Comparison of ENCODE assay signal across 9 cellular contexts in the genomic region with DNA sequence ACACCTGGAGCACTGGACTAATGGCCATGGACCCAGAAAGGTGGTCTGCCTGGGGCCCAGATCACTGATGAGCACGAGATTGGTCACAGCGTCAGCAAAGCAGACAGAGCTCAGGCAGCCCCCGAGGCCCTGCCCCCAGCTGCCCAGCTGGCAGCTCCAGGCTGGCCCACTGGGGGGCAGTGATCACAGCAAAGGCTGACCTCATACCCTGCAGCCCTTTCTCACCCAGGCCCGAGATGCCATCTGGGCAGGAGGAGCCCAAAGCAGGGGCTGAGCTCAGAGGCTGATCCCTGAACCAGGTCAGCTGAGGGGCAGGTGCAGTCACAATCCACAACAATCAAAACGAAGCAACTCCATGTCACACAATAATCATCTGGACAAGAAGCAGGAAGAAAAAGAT. TPM values are rescaled to one million over a fixed set of nuclear protein-coding genes. Genes with fewer than 3 reads are reported as not detected.
DNase-seq lines count a peak whose midpoint lies in the region; ATAC-seq and TF ChIP-seq lines count a peak whose summit lies in the region.
"Had no signal": no experiment of that assay in that cellular context is flagged by ENCODE, and none has a peak within 500 bp of the region (broad histone marks: within the 10 kb centered on the region; RNA-seq: fewer than 3 reads in every experiment).

No MANE protein-coding gene starts in this region.

- TF ChIP-seq CTCF in CD4-positive, alpha-beta T cell (IDR thresholded peaks at IDR 0.05), result no peak
- TF ChIP-seq CTCF in H9 (conservative IDR thresholded peaks at IDR 0.05) (peak; percentile 62), right lobe of liver (IDR thresholded peaks at IDR 0.05) (peak in 3 of 4 donors; percentile 22 to 44 (median 29))

- H4K20me1 ChIP-seq in H9 (ENCODE audit: control insufficient read depth, insufficient read depth, insufficient read length), result no peaks in the 10 kb centered on the region

- no peaks in the 10 kb centered on the region for H3K9me3 ChIP-seq in CD4-positive, alpha-beta T cell (ENCODE audit: control insufficient read depth, low read length)
- H3K9me3 ChIP-seq in H9 (ENCODE audit: control insufficient read depth, low read depth, low read length), result no peaks in the 10 kb centered on the region
- no peaks in the 10 kb centered on the region for H3K9me3 ChIP-seq in right lobe of liver

- no peak for ATAC-seq in CD4-positive, alpha-beta T cell (ENCODE audit: poor library complexity)
- ATAC-seq in right lobe of liver, result no peak
- no peak for ATAC-seq in activated CD8-positive, alpha-beta memory T cell treated with anti-CD3 and anti-CD28 coated beads, Interleukin-2, amount 10 ng/mL, durations not matched to agents 7 days and 5 days
- no peak for ATAC-seq in HG03439 (IDR thresholded peaks at IDR 0.05; ENCODE audit: unreplicated experiment)

- H2AFZ ChIP-seq in H9 (ENCODE audit: low read length), result no peak overlapping the region

- H3K4ac ChIP-seq in H9 (ENCODE audit: low read depth, low read length), result no peak overlapping the region

- no peaks in the 10 kb centered on the region for H3K27me3 ChIP-seq in CD4-positive, alpha-beta T cell (ENCODE audit: control insufficient read depth, insufficient read depth, low read length)
- H3K27me3 ChIP-seq in H9 (ENCODE audit: insufficient read depth, low read length) (no peaks in the 10 kb centered on the region), right lobe of liver (no peaks in the 10 kb centered on the region)

- no peak overlapping the region for H2BK12ac ChIP-seq in H9 (ENCODE audit: insufficient read length, low read depth, low read length)

- TF ChIP-seq POLR2A in right lobe of liver (IDR thresholded peaks at IDR 0.05), result no peak

- H2BK20ac ChIP-seq in H9 (ENCODE audit: low read depth, low read length, poor library complexity, severe bottlenecking), result no peak overlapping the region

- H3K56ac ChIP-seq in H9 (ENCODE audit: insufficient read length, low read depth, low read length), result no peak overlapping the region

- H3K9me3 Mint-ChIP-seq in CD4-positive, alpha-beta T cell, result no peaks in the 10 kb centered on the region
- H3K9me3 Mint-ChIP-seq in H9, result no peaks in the 10 kb centered on the region
- H3K9me3 Mint-ChIP-seq in activated CD8-positive, alpha-beta memory T cell treated with anti-CD3 and anti-CD28 coated beads, Interleukin-2, amount 10 ng/mL, durations not matched to agents 7 days and 5 days (ENCODE audit: low read depth), result no peaks in the 10 kb centered on the region
- H3K9me3 Mint-ChIP-seq: activated CD4-positive, alpha-beta T cell treated with anti-CD3 and anti-CD28 coated beads, Interleukin-2, amount 10 ng/mL, durations not matched to agents 7 days and 5 days had no signal

- no peak overlapping the region for H4K8ac ChIP-seq in H9 (replicated peaks; ENCODE audit: insufficient read length, low read depth, low read length)

- no peak overlapping the region for H3T11ph ChIP-seq in H9 (ENCODE audit: low read length)

- peak overlapping the region; percentile 86 for H3K27ac Mint-ChIP-seq in CD4-positive, alpha-beta T cell
- H3K27ac Mint-ChIP-seq in H9, result no peak overlapping the region
- no peak overlapping the region for H3K27ac Mint-ChIP-seq in activated CD8-positive, alpha-beta memory T cell treated with anti-CD3 and anti-CD28 coated beads, Interleukin-2, amount 10 ng/mL, durations not matched to agents 7 days and 5 days
- H3K27ac Mint-ChIP-seq: activated CD4-positive, alpha-beta T cell treated with anti-CD3 and anti-CD28 coated beads, Interleukin-2, amount 10 ng/mL, durations not matched to agents 7 days and 5 days had no signal

- H3K4me1 ChIP-seq in H9 (ENCODE audit: insufficient read depth, low read length), result no peaks in the 10 kb centered on the region
- H3K4me1 ChIP-seq in right lobe of liver, result peaks cover 0 to 27% (median 0%) of the 10 kb centered on the region in 4 donors

- H2BK5ac ChIP-seq in H9 (ENCODE audit: insufficient read length, low read length), result no peak overlapping the region

- POLR2A ChIA-PET in CD4-positive, alpha-beta T cell (lab: Charles Lee), result interaction anchor here (0.7 to 1.0 kb wide), 2 partner anchors 17 to 115 kb away, joined by 3 read pairs; no protein-coding TSS in a partner anchor

- no peaks in the 10 kb centered on the region for H3K79me2 ChIP-seq in H9 (ENCODE audit: insufficient read depth, low read length)

- no peak overlapping the region for H4K91ac ChIP-seq in H9 (ENCODE audit: insufficient read length, low read depth, low read length)

- WGBS in H9 (ENCODE audit: extremely low coverage, insufficient read length, low lambda C conversion rate), result no CpG with 5 or more reads among the region's 5 CpGs
- 44% methylated on average over 2 of the region's 5 CpGs for WGBS in right lobe of liver (ENCODE audit: insufficient coverage, low coverage, low lambda C conversion rate, missing lambda C conversion rate)

- H3K36me3 Mint-ChIP-seq in CD4-positive, alpha-beta T cell (ENCODE audit: low read depth), result peaks cover 8% of the 10 kb centered on the region
- peaks cover 0 to 3% (median 2%) of the 10 kb centered on the region in 3 experiments; a peak in 2 of 7 replicates for H3K36me3 Mint-ChIP-seq in H9 (ENCODE audit: insufficient read depth in 1 of 3, low read depth in 3 of 3)
- H3K36me3 Mint-ChIP-seq in activated CD8-positive, alpha-beta memory T cell treated with anti-CD3 and anti-CD28 coated beads, Interleukin-2, amount 10 ng/mL, durations not matched to agents 7 days and 5 days, result no peaks in the 10 kb centered on the region

- no peak overlapping the region for H3K27ac ChIP-seq in CD4-positive, alpha-beta T cell (ENCODE audit: low read depth, low read length)
- no peak overlapping the region for H3K27ac ChIP-seq in H9 (ENCODE audit: insufficient read length, low read depth, low read length)
- H3K27ac ChIP-seq in right lobe of liver, result no peak overlapping the region

- H2AK5ac ChIP-seq in H9 (ENCODE audit: insufficient read length, low read length), result no peak overlapping the region

- H3K36me3 ChIP-seq in right lobe of liver, result no peaks in the 10 kb centered on the region

- H2BK15ac ChIP-seq in H9 (ENCODE audit: low read depth, low read length), result no peak overlapping the region

- no peak for DNase-seq in CD4-positive, alpha-beta T cell
- DNase-seq in H9 (peak; percentile 66), UCSD-AML1 (lab: John Stamatoyannopoulos, UW; ENCODE audit: unreplicated experiment) (peak; percentile 38), right lobe of liver (no peak), H4 (ENCODE audit: low spot score) (no peak)
- no peak for DNase-seq in activated CD8-positive, alpha-beta memory T cell treated with anti-CD3 and anti-CD28 coated beads, Interleukin-2, amount 10 ng/mL, durations not matched to agents 7 days and 5 days
- DNase-seq in activated CD8-positive, alpha-beta memory T cell treated with anti-CD3 and anti-CD28 coated beads, Interleukin-2, amount 50 U/mL, for 48 hours, result no peak
- DNase-seq: activated CD4-positive, alpha-beta T cell treated with anti-CD3 and anti-CD28 coated beads, Interleukin-2, amount 10 ng/mL, durations not matched to agents 7 days and 5 days had no signal

- peaks cover 4% of the 10 kb centered on the region for H3K23me2 ChIP-seq in H9 (ENCODE audit: insufficient read length, low read depth, low read length, poor library complexity, severe bottlenecking)

- no peak overlapping the region for H3K9ac ChIP-seq in H9 (ENCODE audit: extremely low read depth, insufficient read length, low read length)

- H4K5ac ChIP-seq in H9 (ENCODE audit: insufficient read length, low read depth, low read length), result no peak overlapping the region

- no peak overlapping the region for H2BK120ac ChIP-seq in H9 (ENCODE audit: low read depth, low read length, poor library complexity, severe bottlenecking)

- H3K23ac ChIP-seq in H9 (ENCODE audit: insufficient read length, low read depth, low read length), result no peak overlapping the region

- intact Hi-C loops in CD4-positive, alpha-beta T cell (cut with DNase I, micrococcal nuclease), result loop anchor here in 1 of 2 experiments (5.0 kb wide), 1 partner anchor 115 kb away; the partner anchor contains the start of gene PIGU
- intact Hi-C loops in right lobe of liver (cut with DNase I), result no loop called here

- no peak overlapping the region for H3K4me3 ChIP-seq in right lobe of liver

- no peak overlapping the region for H3K18ac ChIP-seq in H9 (ENCODE audit: insufficient read length, low read depth, low read length)

- no peak overlapping the region for H3K4me2 ChIP-seq in H9 (ENCODE audit: insufficient read depth, insufficient read length, low read length)

- no peaks in the 10 kb centered on the region for H3K27me3 Mint-ChIP-seq in CD4-positive, alpha-beta T cell
- H3K27me3 Mint-ChIP-seq in H9 (ENCODE audit: low read depth), result peaks cover 3% of the 10 kb centered on the region; the same call in 1 of the 2 replicates
- H3K27me3 Mint-ChIP-seq in activated CD8-positive, alpha-beta memory T cell treated with anti-CD3 and anti-CD28 coated beads, Interleukin-2, amount 10 ng/mL, durations not matched to agents 7 days and 5 days, result no peaks in the 10 kb centered on the region
- H3K27me3 Mint-ChIP-seq: activated CD4-positive, alpha-beta T cell treated with anti-CD3 and anti-CD28 coated beads, Interleukin-2, amount 10 ng/mL, durations not matched to agents 7 days and 5 days had no signal

- H3K4me3 Mint-ChIP-seq in CD4-positive, alpha-beta T cell, result no peak overlapping the region
- H3K4me3 Mint-ChIP-seq in H9, result no peak overlapping the region
- no peak overlapping the region for H3K4me3 Mint-ChIP-seq in activated CD8-positive, alpha-beta memory T cell treated with anti-CD3 and anti-CD28 coated beads, Interleukin-2, amount 10 ng/mL, durations not matched to agents 7 days and 5 days
- H3K4me3 Mint-ChIP-seq: activated CD4-positive, alpha-beta T cell treated with anti-CD3 and anti-CD28 coated beads, Interleukin-2, amount 10 ng/mL, durations not matched to agents 7 days and 5 days had no signal

- no peak overlapping the region for H3K14ac ChIP-seq in H9 (ENCODE audit: insufficient read depth, low read length)

- peaks cover 9% of the 10 kb centered on the region for H3K4me1 Mint-ChIP-seq in CD4-positive, alpha-beta T cell (ENCODE audit: low read depth)
- peaks cover 9 to 12% of the 10 kb centered on the region in 2 experiments for H3K4me1 Mint-ChIP-seq in H9
- peaks cover 5% of the 10 kb centered on the region for H3K4me1 Mint-ChIP-seq in activated CD8-positive, alpha-beta memory T cell treated with anti-CD3 and anti-CD28 coated beads, Interleukin-2, amount 10 ng/mL, durations not matched to agents 7 days and 5 days

- CTCF ChIA-PET in CD4-positive, alpha-beta T cell (lab: Charles Lee), result interaction anchor here (1.6 kb wide), 1 partner anchor 25 kb away, joined by 4 read pairs; no protein-coding TSS in a partner anchor
- CTCF ChIA-PET in activated CD8-positive, alpha-beta memory T cell treated with anti-CD3 and anti-CD28 coated beads, Interleukin-2, amount 10 ng/mL, durations not matched to agents 7 days and 5 days (lab: Charles Lee), result interaction anchor here (0.8 to 2.0 kb wide), 8 partner anchors 8 to 249 kb away, joined by 3 to 8 read pairs (median 4); partner anchors contain the start of gene PIGU

- H3K79me1 ChIP-seq in H9 (ENCODE audit: insufficient read depth, low read depth, low read length, poor library complexity, severe bottlenecking), result no peaks in the 10 kb centered on the region

RNA-seq across cellular contexts. Expression of gene MAP1LC3A, which starts 4.1 kb away (rescaled TPM):
- total RNA-seq in CD4-positive, alpha-beta T cell, result 10 to 100 TPM; 17.5 to 17.7 TPM
- total RNA-seq in H9 (2021) (24.3 and 25.9 TPM in 2 replicates), right lobe of liver (10 to 100 TPM; 14.4 to 39.6 (median 26.3) TPM)
- 12.4 and 15.4 TPM in 2 replicates for total RNA-seq in H4 (2014; rRNA removed; shearing (Covaris generic))
- total RNA-seq in activated CD8-positive, alpha-beta memory T cell treated with anti-CD3 and anti-CD28 coated beads, Interleukin-2, amount 10 ng/mL, durations not matched to agents 7 days and 5 days, result 1 to 10 TPM; 4.7 to 5.2 TPM

RNA-seq across cellular contexts. Expression of gene DYNLRB1, which starts 46.4 kb away (rescaled TPM):
- 10 to 100 TPM; 38.3 to 40.3 TPM for total RNA-seq in CD4-positive, alpha-beta T cell
- total RNA-seq in H9 (2021), result 200 and 209 TPM in 2 replicates
- total RNA-seq in right lobe of liver, result 10 to 100 TPM; 34.8 to 84.3 (median 42.7) TPM
- 142 and 180 TPM in 2 replicates for total RNA-seq in H4 (2014; rRNA removed; shearing (Covaris generic))
- total RNA-seq in activated CD8-positive, alpha-beta memory T cell treated with anti-CD3 and anti-CD28 coated beads, Interleukin-2, amount 10 ng/mL, durations not matched to agents 7 days and 5 days, result 10 to 100 TPM; 88.5 to 93.6 TPM

Comparison
In these comparisons a context has a peak if more than half of its experiments do, and no peak if none do; other contexts are left out.
1. DNase-seq: peak in H9 (single experiment) and UCSD-AML1 (single experiment); none in CD4-positive, alpha-beta T cell (0 of 10), right lobe of liver (0 of 3), H4 (single experiment), activated CD8-positive, alpha-beta memory T cell treated with anti-CD3 and anti-CD28 coated beads, Interleukin-2, amount 10 ng/mL, durations not matched to agents 7 days and 5 days (single experiment) and activated CD8-positive, alpha-beta memory T cell treated with anti-CD3 and anti-CD28 coated beads, Interleukin-2, amount 50 U/mL, for 48 hours (single experiment).